Comparison of ENCODE assay signal across 11 cellular contexts in genomic region chr9:121196389-121196788, GRCh38. TPM values are rescaled to one million over a fixed set of nuclear protein-coding genes. Genes with fewer than 3 reads are reported as not detected.
DNase-seq lines count a peak whose midpoint lies in the region; ATAC-seq and TF ChIP-seq lines count a peak whose summit lies in the region.
"Had no signal": no experiment of that assay in that cellular context is flagged by ENCODE, and none has a peak within 500 bp of the region (broad histone marks: within the 10 kb centered on the region; RNA-seq: fewer than 3 reads in every experiment).

No MANE protein-coding gene starts in this region.

- H3K4me3 ChIP-seq in endocrine pancreas (ENCODE audit: control insufficient read depth, insufficient read depth, low read length), result peak overlapping the region; percentile 88

- H3K27ac Mint-ChIP-seq in activated T-cell treated with anti-CD3 and anti-CD28 coated beads, Interleukin-2, amount 50 U/mL, for 24 hours, result peak overlapping the region; percentile 56

- DNase-seq in activated T-cell treated with anti-CD3 and anti-CD28 coated beads, Interleukin-2, amount 50 U/mL, for 24 hours, result no peak
- DNase-seq in activated T-cell treated with anti-CD3 and anti-CD28 coated beads, Interleukin-2, amount 50 U/mL, for 1 hour, result no peak
- DNase-seq in stimulated activated naive CD8-positive, alpha-beta T cell treated with anti-CD3 and anti-CD28 coated beads, Interleukin-15, Interleukin-2, amounts not matched to agents 100 U/mL and 50 U/mL, for 24 hours, result no peak
- DNase-seq in NCI-H2171 (lab: John Stamatoyannopoulos, UW) (no peak), omental fat pad (ENCODE audit: low spot score) (no peak)
- DNase-seq: cortex of kidney, NCI-H2029 had no signal

- peaks cover 72% of the 10 kb centered on the region for H3K4me1 ChIP-seq in endocrine pancreas (ENCODE audit: control insufficient read depth, insufficient read depth, low read length)

- H3K36me3 Mint-ChIP-seq in activated T-cell treated with anti-CD3 and anti-CD28 coated beads, Interleukin-2, amount 50 U/mL, for 24 hours (ENCODE audit: low read depth), result peaks cover 42% of the 10 kb centered on the region

- peak overlapping the region; percentile 44 for H3K4me3 Mint-ChIP-seq in activated T-cell treated with anti-CD3 and anti-CD28 coated beads, Interleukin-2, amount 50 U/mL, for 24 hours

- H3K9me3 Mint-ChIP-seq in activated T-cell treated with anti-CD3 and anti-CD28 coated beads, Interleukin-2, amount 50 U/mL, for 24 hours, result no peaks in the 10 kb centered on the region

- H3K36me3 ChIP-seq in endocrine pancreas (ENCODE audit: control insufficient read depth, insufficient read depth, low read length), result no peaks in the 10 kb centered on the region

- no peaks in the 10 kb centered on the region for H3K27me3 Mint-ChIP-seq in activated T-cell treated with anti-CD3 and anti-CD28 coated beads, Interleukin-2, amount 50 U/mL, for 24 hours

- peaks cover 75% of the 10 kb centered on the region for H3K4me1 Mint-ChIP-seq in activated T-cell treated with anti-CD3 and anti-CD28 coated beads, Interleukin-2, amount 50 U/mL, for 24 hours (ENCODE audit: low read depth)

- ATAC-seq in HG03108 (IDR thresholded peaks at IDR 0.05; ENCODE audit: unreplicated experiment) (peak; percentile 39), GM19324 (IDR thresholded peaks at IDR 0.05; ENCODE audit: low FRiP score, unreplicated experiment) (no peak), omental fat pad (ENCODE audit: low FRiP score) (no peak)
- ATAC-seq in stimulated activated naive CD8-positive, alpha-beta T cell treated with anti-CD3 and anti-CD28 coated beads, Interleukin-15, Interleukin-2, amounts not matched to agents 100 U/mL and 50 U/mL, for 24 hours, result peak; percentile 29

- no peak overlapping the region for H3K9ac ChIP-seq in endocrine pancreas (ENCODE audit: control insufficient read depth, insufficient read depth, low read length)
- H3K9ac ChIP-seq: parathyroid adenoma had no signal

- H3K9me3 ChIP-seq in endocrine pancreas (ENCODE audit: control insufficient read depth, low read length), result no peaks in the 10 kb centered on the region

- no peak for TF ChIP-seq CTCF in omental fat pad (IDR thresholded peaks at IDR 0.05)

- no peaks in the 10 kb centered on the region for H3K27me3 ChIP-seq in endocrine pancreas (ENCODE audit: control insufficient read depth, insufficient read depth, low read length)

RNA-seq across cellular contexts. Expression of gene RAB14, which starts 5.3 kb away (rescaled TPM):
- total RNA-seq in omental fat pad, result 10 to 100 TPM; 31.0 to 44.8 (median 35.6) TPM

Comparison
In these comparisons a context has a peak if more than half of its experiments do, and no peak if none do; other contexts are left out.
1. ATAC-seq: peak in HG03108 (single experiment) and stimulated activated naive CD8-positive, alpha-beta T cell treated with anti-CD3 and anti-CD28 coated beads, Interleukin-15, Interleukin-2, amounts not matched to agents 100 U/mL and 50 U/mL, for 24 hours (single experiment); none in GM19324 (single experiment) and omental fat pad (single experiment).